Comparison of ENCODE assay signal across 17 cellular contexts in genomic region chr13:20446405-20446804, GRCh38.
A peak's percentile ranks its signal among the peaks of the same experiment; 100 is the strongest.
DNase-seq lines count a peak whose midpoint lies in the region; ATAC-seq, FAIRE-seq and TF ChIP-seq lines count a peak whose summit lies in the region.
"Had no signal": no experiment of that assay in that cellular context is flagged by ENCODE, and none has a peak within 500 bp of the region (broad histone marks: within the 10 kb centered on the region; RNA-seq: fewer than 3 reads in every experiment).

No MANE protein-coding gene starts in this region.

- H3K27me3 ChIP-seq in GM12878 (replicated peaks in 1 of 2; ENCODE audit: control insufficient read depth in 2 of 2, insufficient read depth in 2 of 2, low read length in 1 of 2) (no peaks in the 10 kb centered on the region), heart right ventricle (no peaks in the 10 kb centered on the region), right cardiac atrium (ENCODE audit: control insufficient read depth, insufficient read depth) (no peaks in the 10 kb centered on the region)

- H3K4me1 ChIP-seq in GM12878 (ENCODE audit: control insufficient read depth, insufficient read depth, low read length) (peaks cover 8% of the 10 kb centered on the region; the same call in 1 of the 2 replicates), heart right ventricle (peaks cover 0 to 20% (median 7%) of the 10 kb centered on the region in 9 donors), right cardiac atrium (ENCODE audit: control insufficient read depth, insufficient read depth, low read length) (peaks cover 1% of the 10 kb centered on the region)

- peaks cover 31% of the 10 kb centered on the region for H3K36me3 Mint-ChIP-seq in stimulated activated memory B cell treated with anti-CD40 and anti-IgM and Interleukin-4, amounts not matched to agents 10 μg/mL and 1 μg/mL and 100 μg/mL, for 72 hours

- BruUV-seq in GM12878 (replicated peaks; lab: Mats Ljungman, UMichigan): no TSS peak

- H3K4me3 ChIP-seq in GM12878 (no peak overlapping the region), heart right ventricle (no peak overlapping the region), right cardiac atrium (ENCODE audit: low read length) (no peak overlapping the region)
- H3K4me3 ChIP-seq: GM23338 had no signal

- no peaks in the 10 kb centered on the region for H4K20me1 ChIP-seq in GM12878 (ENCODE audit: control insufficient read depth, insufficient read depth)

- SMC1A ChIA-PET in GM12878 (lab: Charles Lee; ENCODE audit: uncharacterized antibody, unreplicated experiment): interaction anchor here (0.9 kb wide), 1 partner anchor 34 kb away, joined by 3 read pairs; no protein-coding TSS in a partner anchor

- H3K4me2 ChIP-seq in GM12878 (ENCODE audit: control insufficient read depth, insufficient read depth): no peak overlapping the region
- H3K4me2 ChIP-seq: GM23338 had no signal

- TF ChIP-seq POLR2A in GM12878 (IDR thresholded peaks at IDR 0.05; ENCODE audit: low read depth, low read length): no peak

- ATAC-seq in GM12878 (no peak), esophagus mucosa (peak; percentile 94), heart right ventricle (peak; percentile 69 to 95 (median 89)), right cardiac atrium (peak; percentile 75 to 84), HG03280 (IDR thresholded peaks at IDR 0.05; ENCODE audit: unreplicated experiment) (no peak)
- no peak for ATAC-seq in stimulated activated memory B cell treated with anti-CD40 and anti-IgM and Interleukin-4, amounts not matched to agents 10 μg/mL and 1 μg/mL and 100 μg/mL, for 72 hours
- ATAC-seq: GM23338, HepG2 had no signal

- H2AFZ ChIP-seq in GM12878 (ENCODE audit: control insufficient read depth, low read depth, low read length): no peak overlapping the region
- H2AFZ ChIP-seq: GM23338 had no signal

- RAD21 ChIA-PET in GM12878 (lab: Charles Lee; ENCODE audit: unreplicated experiment): no interaction called here

- CTCF ChIA-PET in GM12878 (lab: Yijun Ruan, JAX): interaction anchor here (0.6 to 2.0 kb wide), 2 partner anchors 10 to 35 kb away, joined by 3 to 4 read pairs; no protein-coding TSS in a partner anchor

- H3K4me1 Mint-ChIP-seq in stimulated activated memory B cell treated with anti-CD40 and anti-IgM and Interleukin-4, amounts not matched to agents 10 μg/mL and 1 μg/mL and 100 μg/mL, for 72 hours: peaks cover 4% of the 10 kb centered on the region

- no peak for TF ChIP-seq RAD21 in GM12878 (IDR thresholded peaks at IDR 0.05; ENCODE audit: insufficient read depth, low read depth, low read length)

- no peak for FAIRE-seq in GM12878 (lab: Jason Lieb, UNC)
- FAIRE-seq: HepG2, HTR-8/SVneo had no signal

- H3K9me3 Mint-ChIP-seq in stimulated activated memory B cell treated with anti-CD40 and anti-IgM and Interleukin-4, amounts not matched to agents 10 μg/mL and 1 μg/mL and 100 μg/mL, for 72 hours: peaks cover 12% of the 10 kb centered on the region

- in situ Hi-C loops in GM12878 (cut with MboI): no loop called here

- no peak overlapping the region for H3K27ac Mint-ChIP-seq in stimulated activated memory B cell treated with anti-CD40 and anti-IgM and Interleukin-4, amounts not matched to agents 10 μg/mL and 1 μg/mL and 100 μg/mL, for 72 hours
- H3K27ac Mint-ChIP-seq: B cell; CD4-positive, alpha-beta T cell; GM23338 had no signal

- 0% methylated on average over 1 of the region's 1 CpG for WGBS in GM12878 (ENCODE audit: insufficient coverage, insufficient replicate concordance, low lambda C conversion rate, missing lambda C conversion rate)
- WGBS in heart right ventricle, 2 donors: 48 to 51% methylated on average over 1 of the region's 1 CpG
- WGBS in right cardiac atrium: 70% methylated on average over 1 of the region's 1 CpG

- no peak overlapping the region for H3K4me3 Mint-ChIP-seq in stimulated activated memory B cell treated with anti-CD40 and anti-IgM and Interleukin-4, amounts not matched to agents 10 μg/mL and 1 μg/mL and 100 μg/mL, for 72 hours
- H3K4me3 Mint-ChIP-seq: B cell; CD4-positive, alpha-beta T cell; GM23338 had no signal

- POLR2A ChIA-PET in GM12878 (lab: Charles Lee): no interaction called here

- TF ChIP-seq CTCF in GM12878 (IDR thresholded peaks at IDR 0.05 in 2 of 3, conservative IDR thresholded peaks at IDR 0.05 in 1 of 3; ENCODE audit: control insufficient read depth in 2 of 3, extremely low read depth in 1 of 3, insufficient read depth in 1 of 3, low read depth in 3 of 3, low read length in 3 of 3) (no peak), heart right ventricle (IDR thresholded peaks at IDR 0.05) (no peak)

- H3K27ac ChIP-seq in GM12878 (ENCODE audit: control insufficient read depth, insufficient read depth): no peak overlapping the region
- peak overlapping the region in 8 of 10 donors; percentile 37 to 71 (median 60) for H3K27ac ChIP-seq in heart right ventricle
- peak overlapping the region; percentile 17 for H3K27ac ChIP-seq in right cardiac atrium (ENCODE audit: low read length)

- no peak for TF ChIP-seq EP300 in GM12878 (IDR thresholded peaks at IDR 0.05; ENCODE audit: borderline replicate concordance in 1 of 2, control insufficient read depth in 1 of 2, low read depth in 2 of 2, low read length in 2 of 2)

- no peaks in the 10 kb centered on the region for H3K79me2 ChIP-seq in GM12878 (ENCODE audit: control insufficient read depth, insufficient read depth, low read length)

- H3K36me3 ChIP-seq in GM12878 (ENCODE audit: control insufficient read depth in 2 of 2, insufficient read depth in 2 of 2, low read length in 1 of 2): no peaks in the 10 kb centered on the region
- no peaks in the 10 kb centered on the region for H3K36me3 ChIP-seq in heart right ventricle

- no peak overlapping the region for H3K9ac ChIP-seq in GM12878 (ENCODE audit: control insufficient read depth, insufficient read depth, low read length)

- H3K27me3 Mint-ChIP-seq in stimulated activated memory B cell treated with anti-CD40 and anti-IgM and Interleukin-4, amounts not matched to agents 10 μg/mL and 1 μg/mL and 100 μg/mL, for 72 hours: no peaks in the 10 kb centered on the region
- H3K27me3 Mint-ChIP-seq: B cell; CD4-positive, alpha-beta T cell had no signal

- intact Hi-C loops in GM12878 (cut with micrococcal nuclease; ENCODE audit: unreplicated experiment) (no loop called here), heart right ventricle (cut with DNase I) (no loop called here), right cardiac atrium (cut with DNase I) (no loop called here)

- DNase-seq in GM12878 (ENCODE audit: low read depth, low spot score): no peak
- DNase-seq in heart right ventricle: no peak
- DNase-seq in right cardiac atrium: no peak
- no peak for DNase-seq in putamen (ENCODE audit: low spot score)
- DNase-seq: ACHN; C1 segment of cervical spinal cord; Calu3; CD4-positive, alpha-beta T cell; DMS 273 treated with DMSO at 0.1 percent for 48 hours; H7 had no signal

- H3K9me3 ChIP-seq in GM12878 (replicated peaks; ENCODE audit: control insufficient read depth, insufficient read depth, low read length): peaks cover 2% of the 10 kb centered on the region; the same call in 2 of the 3 replicates
- H3K9me3 ChIP-seq in heart right ventricle: peaks cover 0 to 51% (median 12%) of the 10 kb centered on the region in 11 donors
- H3K9me3 ChIP-seq in right cardiac atrium (ENCODE audit: control insufficient read depth, low read length): no peaks in the 10 kb centered on the region

TF ChIP-seq in GM12878, 131 proteins besides CTCF, POLR2A, EP300 and RAD21:
- peak; percentile 27; the same call in 1 of the 2 replicates for TF ChIP-seq MTA2 (IDR thresholded peaks at IDR 0.05; ENCODE audit: low read depth)
- no peak for TF ChIP-seq EED (IDR thresholded peaks at IDR 0.05; ENCODE audit: low read depth)

Comparison
In these comparisons a context has a peak if more than half of its experiments do, and no peak if none do; other contexts are left out.
1. ATAC-seq: peak in esophagus mucosa (single experiment), heart right ventricle (8 of 8) and right cardiac atrium (2 of 2); none in GM12878 (single experiment), stimulated activated memory B cell treated with anti-CD40 and anti-IgM and Interleukin-4, amounts not matched to agents 10 μg/mL and 1 μg/mL and 100 μg/mL, for 72 hours (single experiment) and HG03280 (single experiment).